Comparison of ENCODE assay signal across 8 cellular contexts in the genomic region with DNA sequence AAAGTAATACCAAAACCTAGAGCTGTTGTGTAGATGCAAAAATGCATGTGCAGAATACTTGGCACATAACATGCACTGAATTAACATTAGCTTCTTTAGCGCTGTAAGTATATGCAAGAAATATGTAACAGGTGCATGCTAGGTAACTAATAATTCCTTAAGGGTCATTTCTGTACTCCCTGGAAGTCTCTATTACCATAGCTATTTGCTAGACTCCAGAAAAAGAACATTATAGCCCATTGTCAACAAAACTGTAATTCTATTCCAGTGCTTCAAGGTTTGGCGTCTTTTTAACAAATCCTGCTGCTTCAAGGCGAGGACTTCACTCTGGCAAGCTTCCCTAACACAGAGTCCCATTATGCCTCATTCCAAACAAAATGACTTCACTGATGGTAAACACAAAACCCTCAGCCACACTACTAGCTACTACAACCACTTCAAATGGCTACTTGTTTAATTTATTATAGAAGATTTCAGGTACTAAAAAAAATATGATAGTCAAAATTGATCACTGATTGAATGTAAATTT. TPM values are rescaled to one million over a fixed set of nuclear protein-coding genes. Genes with fewer than 3 reads are reported as not detected.
A peak's percentile ranks its signal among the peaks of the same experiment; 100 is the strongest.
DNase-seq lines count a peak whose midpoint lies in the region; ATAC-seq, FAIRE-seq and TF ChIP-seq lines count a peak whose summit lies in the region.

No MANE protein-coding gene starts in this region.

- in situ Hi-C loops in GM13976 (cut with MboI; ENCODE audit: low sequenced_read_pairs, unreplicated experiment) = no loop called here

- H3K4me3 ChIP-seq in endocrine pancreas (ENCODE audit: control insufficient read depth, insufficient read depth, low read length) (peak overlapping the region; percentile 91), pancreas (no peak overlapping the region)

- H3K4me1 ChIP-seq in endocrine pancreas (ENCODE audit: control insufficient read depth, insufficient read depth, low read length) = peaks cover 35% of the 10 kb centered on the region
- peaks cover 37 to 77% (median 66%) of the 10 kb centered on the region in 3 donors for H3K4me1 ChIP-seq in pancreas

- H3K9me3 ChIP-seq in endocrine pancreas (ENCODE audit: control insufficient read depth, low read length) (no peaks in the 10 kb centered on the region), pancreas (no peaks in the 10 kb centered on the region)

- ATAC-seq in pancreas = peak; percentile 81 to 92 (median 84)
- ATAC-seq in HG02642 (IDR thresholded peaks at IDR 0.05; ENCODE audit: poor library complexity, unreplicated experiment) = no peak
- no peak for ATAC-seq in HG03432 (IDR thresholded peaks at IDR 0.05; ENCODE audit: unreplicated experiment)

- TF ChIP-seq CTCF in pancreas (IDR thresholded peaks at IDR 0.05) = no peak
- no peak for TF ChIP-seq CTCF in GM13976 (IDR thresholded peaks at IDR 0.05; ENCODE audit: borderline replicate concordance, control extremely low read depth, extremely low read depth, insufficient read depth, missing control alignments)

- H3K27me3 ChIP-seq in endocrine pancreas (ENCODE audit: control insufficient read depth, insufficient read depth, low read length) (no peaks in the 10 kb centered on the region), pancreas (no peaks in the 10 kb centered on the region)

- DNase-seq in DMS53 (lab: John Stamatoyannopoulos, UW) = peak; percentile 84
- peak; percentile 11 to 51 for DNase-seq in NCI-H446 (lab: John Stamatoyannopoulos, UW)
- no peak for DNase-seq in pancreas
- DNase-seq in GM13976 (ENCODE audit: low spot score) = no peak
- DNase-seq in stimulated activated CD4-positive, alpha-beta T cell treated with anti-CD3 and anti-CD28 coated beads, Interleukin-4, amount 100 ng/mL, for 4 hours = no peak

- intact Hi-C loops in pancreas (cut with DNase I) = no loop called here

- H3K36me3 ChIP-seq in endocrine pancreas (ENCODE audit: control insufficient read depth, insufficient read depth, low read length) = no peaks in the 10 kb centered on the region
- H3K36me3 ChIP-seq in pancreas = no peaks in the 10 kb centered on the region

- FAIRE-seq in pancreas (lab: Jason Lieb, UNC) = peak; percentile 37

- no peak overlapping the region for H3K9ac ChIP-seq in endocrine pancreas (ENCODE audit: control insufficient read depth, insufficient read depth, low read length)

- 4 to 8% methylated on average over 3 of the region's 3 CpGs for WGBS in pancreas, 2 donors

- peak overlapping the region in 2 of 4 donors; percentile 60 to 83 for H3K27ac ChIP-seq in pancreas

RNA-seq across cellular contexts. Expression of gene ELF1, which starts 32.7 kb away (rescaled TPM):
- 10 to 100 TPM; 31.6 to 61.6 (median 40.6) TPM for total RNA-seq in pancreas
- polyA plus RNA-seq in pancreas = 10 to 100 TPM in 1 of 2 donors, 1 to 10 TPM in 1; 9.4 to 18.5 TPM

Comparison
In these comparisons a context has a peak if more than half of its experiments do, and no peak if none do; other contexts are left out.
1. DNase-seq: peak in DMS53 (single experiment) and NCI-H446 (2 of 2); none in pancreas (0 of 6), GM13976 (single experiment) and stimulated activated CD4-positive, alpha-beta T cell treated with anti-CD3 and anti-CD28 coated beads, Interleukin-4, amount 100 ng/mL, for 4 hours (0 of 2).
2. ATAC-seq: peak in pancreas (4 of 4); none in HG02642 (single experiment) and HG03432 (single experiment).